Comparison of ENCODE assay signal across 12 cellular contexts in the genomic region with DNA sequence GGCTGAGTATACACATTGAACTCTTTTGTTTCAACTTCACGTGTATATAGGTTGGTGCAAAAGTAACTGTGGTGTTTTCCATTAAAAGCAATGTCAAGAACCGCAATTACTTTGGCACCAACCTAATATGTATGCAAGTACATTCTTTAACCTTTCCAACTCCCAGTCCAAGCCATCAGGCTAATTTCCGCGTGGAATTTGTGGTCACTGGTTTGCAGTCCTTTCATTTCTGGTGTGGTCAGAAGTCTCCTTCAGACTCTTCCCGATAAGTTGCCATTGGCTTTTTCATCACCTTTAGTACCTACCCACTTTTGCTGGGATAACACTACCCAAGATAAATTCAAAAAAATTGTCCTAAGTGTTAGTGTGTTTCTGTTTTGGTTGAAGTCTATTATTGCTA.
DNase-seq lines count a peak whose midpoint lies in the region; ATAC-seq and TF ChIP-seq lines count a peak whose summit lies in the region.
"Had no signal": no experiment of that assay in that cellular context is flagged by ENCODE, and none has a peak within 500 bp of the region (broad histone marks: within the 10 kb centered on the region; RNA-seq: fewer than 3 reads in every experiment).

No MANE protein-coding gene starts in this region.

- H3K9me3 ChIP-seq in body of pancreas: no peaks in the 10 kb centered on the region
- H3K9me3 ChIP-seq in effector memory CD4-positive, alpha-beta T cell (ENCODE audit: control insufficient read depth, low read length): no peaks in the 10 kb centered on the region
- H3K9me3 ChIP-seq: ovary had no signal

- peak overlapping the region in 3 of 4 donors; percentile 71 to 79 (median 72) for H3K27ac ChIP-seq in body of pancreas
- H3K27ac ChIP-seq in effector memory CD4-positive, alpha-beta T cell (ENCODE audit: insufficient read depth, low read length, poor library complexity, severe bottlenecking): no peak overlapping the region

- no peaks in the 10 kb centered on the region for H3K36me3 ChIP-seq in body of pancreas (replicated peaks in 1 of 2; ENCODE audit: insufficient read depth in 1 of 2, low read depth in 2 of 2)
- H3K36me3 ChIP-seq in effector memory CD4-positive, alpha-beta T cell (ENCODE audit: control insufficient read depth, insufficient read depth, low read length): peaks cover 3% of the 10 kb centered on the region
- H3K36me3 ChIP-seq: ovary had no signal

- intact Hi-C loops in body of pancreas (cut with DNase I) (no loop called here), natural killer cell (cut with micrococcal nuclease) (no loop called here)

- no peaks in the 10 kb centered on the region for H3K27me3 Mint-ChIP-seq in stimulated activated naive CD8-positive, alpha-beta T cell treated with anti-CD3 and anti-CD28 coated beads, Interleukin-15, Interleukin-2, amounts not matched to agents 100 ng/mL and 50 ng/mL, for 24 hours
- no peaks in the 10 kb centered on the region for H3K27me3 Mint-ChIP-seq in natural killer cell (ENCODE audit: low read depth in 2 of 2)

- H3K4me1 ChIP-seq in body of pancreas: peaks cover 70% of the 10 kb centered on the region
- peaks cover 15% of the 10 kb centered on the region for H3K4me1 ChIP-seq in effector memory CD4-positive, alpha-beta T cell (ENCODE audit: control insufficient read depth, insufficient read depth, low read length, poor library complexity, severe bottlenecking)

- H3K36me3 Mint-ChIP-seq in stimulated activated naive CD8-positive, alpha-beta T cell treated with anti-CD3 and anti-CD28 coated beads, Interleukin-15, Interleukin-2, amounts not matched to agents 100 ng/mL and 50 ng/mL, for 24 hours (ENCODE audit: low read depth): peaks cover 55% of the 10 kb centered on the region
- H3K36me3 Mint-ChIP-seq in natural killer cell: no peaks in the 10 kb centered on the region

- no peak for TF ChIP-seq POLR2A in body of pancreas (IDR thresholded peaks at IDR 0.05)

- WGBS in body of pancreas, 2 donors: 87 to 91% methylated on average over 5 of the region's 5 CpGs

- H3K27ac Mint-ChIP-seq in stimulated activated naive CD8-positive, alpha-beta T cell treated with anti-CD3 and anti-CD28 coated beads, Interleukin-15, Interleukin-2, amounts not matched to agents 100 ng/mL and 50 ng/mL, for 24 hours: peak overlapping the region; percentile 97
- peak overlapping the region; percentile 90 to 98 for H3K27ac Mint-ChIP-seq in natural killer cell

- no peaks in the 10 kb centered on the region for H3K27me3 ChIP-seq in body of pancreas
- no peaks in the 10 kb centered on the region for H3K27me3 ChIP-seq in effector memory CD4-positive, alpha-beta T cell (replicated peaks; ENCODE audit: control insufficient read depth, insufficient read depth, low read length, poor library complexity, severe bottlenecking)
- H3K27me3 ChIP-seq: ovary had no signal

- H3K4me1 Mint-ChIP-seq in stimulated activated naive CD8-positive, alpha-beta T cell treated with anti-CD3 and anti-CD28 coated beads, Interleukin-15, Interleukin-2, amounts not matched to agents 100 ng/mL and 50 ng/mL, for 24 hours (ENCODE audit: low read depth): peaks cover 44% of the 10 kb centered on the region
- H3K4me1 Mint-ChIP-seq in natural killer cell: peaks cover 72 to 79% of the 10 kb centered on the region in 2 donors

- ATAC-seq in stimulated activated naive CD8-positive, alpha-beta T cell treated with anti-CD3 and anti-CD28 coated beads, Interleukin-15, Interleukin-2, amounts not matched to agents 100 U/mL and 50 U/mL, for 24 hours: no peak
- no peak for ATAC-seq in body of pancreas
- no peak for ATAC-seq in natural killer cell
- ATAC-seq in GM19463 (IDR thresholded peaks at IDR 0.05; ENCODE audit: unreplicated experiment): no peak

- TF ChIP-seq CTCF in body of pancreas (IDR thresholded peaks at IDR 0.05) (no peak), natural killer cell (IDR thresholded peaks at IDR 0.05) (no peak)

- no peak overlapping the region for H3K4me3 ChIP-seq in body of pancreas
- H3K4me3 ChIP-seq in effector memory CD4-positive, alpha-beta T cell (ENCODE audit: insufficient read depth, low read depth, low read length, poor library complexity, severe bottlenecking): no peak overlapping the region
- H3K4me3 ChIP-seq: ovary had no signal

- H3K9me3 Mint-ChIP-seq in stimulated activated naive CD8-positive, alpha-beta T cell treated with anti-CD3 and anti-CD28 coated beads, Interleukin-15, Interleukin-2, amounts not matched to agents 100 ng/mL and 50 ng/mL, for 24 hours: no peaks in the 10 kb centered on the region
- H3K9me3 Mint-ChIP-seq in natural killer cell: no peaks in the 10 kb centered on the region

- no peak for DNase-seq in stimulated activated naive CD8-positive, alpha-beta T cell treated with anti-CD3 and anti-CD28 coated beads, Interleukin-15, Interleukin-2, amounts not matched to agents 100 U/mL and 50 U/mL, for 24 hours
- DNase-seq in body of pancreas: no peak
- no peak for DNase-seq in natural killer cell
- no peak for DNase-seq in effector memory CD4-positive, alpha-beta T cell
- DNase-seq in effector CD8-positive, alpha-beta T cell (lab: John Stamatoyannopoulos, UW): no peak
- no peak for DNase-seq in H4 (ENCODE audit: low spot score)
- DNase-seq: DND-41, NCI-H446, T-helper 2 cell had no signal

- H3K4me3 Mint-ChIP-seq in stimulated activated naive CD8-positive, alpha-beta T cell treated with anti-CD3 and anti-CD28 coated beads, Interleukin-15, Interleukin-2, amounts not matched to agents 100 ng/mL and 50 ng/mL, for 24 hours: peak overlapping the region; percentile 52
- H3K4me3 Mint-ChIP-seq in natural killer cell: peak overlapping the region; percentile 80
